In the genomic region with DNA sequence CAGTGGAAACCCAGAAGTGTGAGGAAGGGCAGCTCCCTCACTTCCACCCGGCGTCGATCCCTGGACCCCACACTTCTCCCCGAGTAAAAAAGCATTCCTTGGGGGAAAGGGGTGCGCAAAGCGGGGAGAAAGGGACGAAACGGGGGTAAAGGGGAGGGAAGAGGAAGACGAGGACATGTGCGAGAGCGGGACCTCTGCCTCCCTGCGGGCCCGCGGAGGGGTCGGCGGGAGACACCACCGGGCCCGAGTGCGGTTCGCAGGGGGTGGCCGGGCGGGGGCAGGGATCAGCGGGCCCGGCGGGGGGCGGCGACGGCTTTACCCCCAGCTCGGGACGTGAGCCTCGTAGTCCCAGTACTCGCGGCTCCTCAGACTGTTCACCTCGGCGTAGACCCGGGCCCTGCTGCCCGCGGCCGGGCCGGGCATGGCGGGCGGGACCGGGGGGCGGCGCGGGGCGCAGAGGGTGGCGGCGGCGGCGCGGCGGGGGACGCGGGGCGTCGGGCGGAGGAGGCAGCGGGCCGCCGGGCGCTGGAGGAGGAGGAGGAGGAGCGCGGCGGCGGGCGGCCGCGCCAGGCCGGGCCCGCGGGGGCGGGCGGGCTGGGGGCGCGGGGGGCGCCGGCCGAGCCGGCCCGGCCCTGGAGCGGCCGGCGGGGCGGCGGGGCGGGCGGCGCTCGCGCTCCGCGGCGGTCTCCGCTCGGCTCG, we compare ENCODE assay signal across 8 cellular contexts. TPM values are rescaled to one million over a fixed set of nuclear protein-coding genes. Genes with fewer than 3 reads are reported as not detected.
A peak's percentile ranks its signal among the peaks of the same experiment; 100 is the strongest.
DNase-seq lines count a peak whose midpoint lies in the region; ATAC-seq lines count a peak whose summit lies in the region.

No MANE protein-coding gene starts in this region.

- CTCF ChIA-PET in activated CD4-positive, alpha-beta memory T cell treated with anti-CD3 and anti-CD28 coated beads, Interleukin-2, amount 10 ng/mL, durations not matched to agents 7 days and 5 days (lab: Charles Lee) = interaction anchor here (0.6 to 1.3 kb wide), 3 partner anchors 11 to 68 kb away, joined by 3 read pairs; partner anchors contain the start of gene CFAP20

- H3K4me3 Mint-ChIP-seq in activated CD4-positive, alpha-beta memory T cell treated with anti-CD3 and anti-CD28 coated beads, Interleukin-2, amount 10 ng/mL, durations not matched to agents 7 days and 5 days = peak overlapping the region; percentile 80

- ATAC-seq in HG03064 (IDR thresholded peaks at IDR 0.05; ENCODE audit: low read depth, unreplicated experiment) = peak; percentile 36

- H3K27me3 Mint-ChIP-seq in activated CD4-positive, alpha-beta memory T cell treated with anti-CD3 and anti-CD28 coated beads, Interleukin-2, amount 10 ng/mL, durations not matched to agents 7 days and 5 days = peaks cover 22% of the 10 kb centered on the region

- peak overlapping the region; percentile 33 for H3K27ac Mint-ChIP-seq in activated CD4-positive, alpha-beta memory T cell treated with anti-CD3 and anti-CD28 coated beads, Interleukin-2, amount 10 ng/mL, durations not matched to agents 7 days and 5 days

- peaks cover 44% of the 10 kb centered on the region for H3K4me1 Mint-ChIP-seq in activated CD4-positive, alpha-beta memory T cell treated with anti-CD3 and anti-CD28 coated beads, Interleukin-2, amount 10 ng/mL, durations not matched to agents 7 days and 5 days

- POLR2A ChIA-PET in activated CD4-positive, alpha-beta memory T cell treated with anti-CD3 and anti-CD28 coated beads, Interleukin-2, amount 10 ng/mL, durations not matched to agents 7 days and 5 days (lab: Charles Lee) = interaction anchor here (0.9 to 1.6 kb wide), 5 partner anchors 10 to 199 kb away, joined by 3 to 6 read pairs (median 4); partner anchors contain the start of gene CFAP20

- peaks cover 43% of the 10 kb centered on the region for H3K36me3 Mint-ChIP-seq in activated CD4-positive, alpha-beta memory T cell treated with anti-CD3 and anti-CD28 coated beads, Interleukin-2, amount 10 ng/mL, durations not matched to agents 7 days and 5 days (ENCODE audit: low read depth)

- no peaks in the 10 kb centered on the region for H3K9me3 Mint-ChIP-seq in activated CD4-positive, alpha-beta memory T cell treated with anti-CD3 and anti-CD28 coated beads, Interleukin-2, amount 10 ng/mL, durations not matched to agents 7 days and 5 days

- DNase-seq in activated gamma-delta T cell (lab: John Stamatoyannopoulos, UW) = peak; percentile 27
- DNase-seq in activated gamma-delta T cell treated with Interleukin-2 at 50 U/mL for 16 hours = no peak
- peak; percentile 20 for DNase-seq in activated CD4-positive, alpha-beta memory T cell treated with anti-CD3 and anti-CD28 coated beads, Interleukin-2, amount 10 ng/mL, durations not matched to agents 7 days and 5 days
- DNase-seq in germinal center (ENCODE audit: low spot score) = peak; percentile 39
- DNase-seq in retina = peak; percentile 16
- no peak for DNase-seq in SHP77 treated with DMSO at 0.1 percent for 48 hours (lab: John Stamatoyannopoulos, UW)
- DNase-seq in UCSD-AML1 (lab: John Stamatoyannopoulos, UW; ENCODE audit: unreplicated experiment) = no peak

RNA-seq across cellular contexts. Expression of gene CSNK2A2, which starts 0.4 kb away (rescaled TPM):
- total RNA-seq in activated CD4-positive, alpha-beta memory T cell treated with anti-CD3 and anti-CD28 coated beads, Interleukin-2, amount 10 ng/mL, durations not matched to agents 7 days and 5 days = 10 to 100 TPM; 67.5 to 67.9 TPM

Comparison
In these comparisons a context has a peak if more than half of its experiments do, and no peak if none do; other contexts are left out.
1. DNase-seq: peak in activated gamma-delta T cell (single experiment), activated CD4-positive, alpha-beta memory T cell treated with anti-CD3 and anti-CD28 coated beads, Interleukin-2, amount 10 ng/mL, durations not matched to agents 7 days and 5 days (single experiment), germinal center (single experiment) and retina (single experiment); none in activated gamma-delta T cell treated with Interleukin-2 at 50 U/mL for 16 hours (single experiment), SHP77 treated with DMSO at 0.1 percent for 48 hours (single experiment) and UCSD-AML1 (single experiment).